In genomic region chr7:67301667-67302066, GRCh38 we compare ENCODE assay signal across 8 cellular contexts.
DNase-seq lines count a peak whose midpoint lies in the region; ATAC-seq and TF ChIP-seq lines count a peak whose summit lies in the region.

No MANE protein-coding gene starts in this region.

- H3K9me3 Mint-ChIP-seq in GM23338 (no peaks in the 10 kb centered on the region), WTC11 (no peaks in the 10 kb centered on the region)

- H3K4me3 Mint-ChIP-seq in GM23338 = peak overlapping the region; percentile 92
- H3K4me3 Mint-ChIP-seq in WTC11 = peak overlapping the region; percentile 86

- no peaks in the 10 kb centered on the region; the same call in 1 of the 2 replicates for H4K20me1 ChIP-seq in GM23338 (replicated peaks; ENCODE audit: insufficient read depth)

- TF ChIP-seq CTCF in GM23338 (conservative IDR thresholded peaks at IDR 0.05; ENCODE audit: low read depth in 2 of 2) (no peak), WTC11 (IDR thresholded peaks at IDR 0.05) (no peak)

- no peaks in the 10 kb centered on the region for H3K9me3 ChIP-seq in skeletal muscle tissue (ENCODE audit: control insufficient read depth in 3 of 3, low read length in 3 of 3)

- H3K9me2 ChIP-seq in GM23338 (ENCODE audit: insufficient read depth) = no peaks in the 10 kb centered on the region

- CTCF ChIA-PET in WTC11 (lab: Charles Lee) = interaction anchor here (0.5 to 2.6 kb wide), 10 partner anchors 12 to 975 kb away, joined by 3 to 10 read pairs (median 3); no protein-coding TSS in a partner anchor

- DNase-seq in GM23338 (ENCODE audit: low spot score) (peak; percentile 3), WTC11 (ENCODE audit: low spot score) (no peak), left ventricle myocardium superior (peak; percentile 34), COLO668 (lab: John Stamatoyannopoulos, UW; ENCODE audit: unreplicated experiment) (no peak), GM03348 (ENCODE audit: low spot score) (no peak)

- H3K4me2 ChIP-seq in GM23338 = peak overlapping the region; percentile 76

- H2AFZ ChIP-seq in GM23338 = no peak overlapping the region

- H3K36me3 ChIP-seq in GM23338 (ENCODE audit: insufficient read depth) = peaks cover 8% of the 10 kb centered on the region
- H3K36me3 ChIP-seq in skeletal muscle tissue (ENCODE audit: control insufficient read depth in 3 of 3, insufficient read depth in 3 of 3, low read length in 3 of 3) = peaks cover 0 to 2% (median 2%) of the 10 kb centered on the region in 3 donors

- H3K27ac Mint-ChIP-seq in GM23338 = no peak overlapping the region; the same call in 1 of the 2 replicates
- H3K27ac Mint-ChIP-seq in WTC11 = no peak overlapping the region; the same call in 1 of the 2 replicates

- ATAC-seq in GM23338 (no peak), WTC11 (no peak), left ventricle myocardium superior (no peak), HG03457 (IDR thresholded peaks at IDR 0.05; ENCODE audit: unreplicated experiment) (no peak), HG03045 (IDR thresholded peaks at IDR 0.05; ENCODE audit: unreplicated experiment) (no peak)

- H3K4me3 ChIP-seq in GM23338 (peak overlapping the region; percentile 79), skeletal muscle tissue (ENCODE audit: low read length in 3 of 3) (peak overlapping the region; percentile 89 to 92 (median 91))

- peaks cover 36% of the 10 kb centered on the region for H3K79me2 ChIP-seq in GM23338 (replicated peaks; ENCODE audit: insufficient read depth)

- H3K4me1 ChIP-seq in GM23338 (ENCODE audit: insufficient read depth) (no peaks in the 10 kb centered on the region), skeletal muscle tissue (ENCODE audit: control insufficient read depth in 3 of 3, insufficient read depth in 3 of 3, low read length in 3 of 3) (peaks cover 7 to 18% (median 14%) of the 10 kb centered on the region in 3 donors)

- H3K27me3 Mint-ChIP-seq in GM23338 (ENCODE audit: insufficient read depth, low read depth, poor library complexity) (peaks cover 7% of the 10 kb centered on the region), WTC11 (ENCODE audit: low read depth) (peaks cover 3% of the 10 kb centered on the region; the same call in 1 of the 2 replicates)

- POLR2A ChIA-PET in WTC11 (lab: Charles Lee) = interaction anchor here (0.6 to 1.0 kb wide), 3 partner anchors 49 to 306 kb away, joined by 3 to 4 read pairs (median 4); partner anchors contain the start of gene SBDS

- H3K36me3 Mint-ChIP-seq in GM23338 (ENCODE audit: low read depth) = peaks cover 15% of the 10 kb centered on the region; the same call in 2 of the 3 replicates
- peaks cover 7% of the 10 kb centered on the region for H3K36me3 Mint-ChIP-seq in WTC11

- H3K27ac ChIP-seq in GM23338 (ENCODE audit: low read depth) = peak overlapping the region; percentile 93
- peak overlapping the region; percentile 94 for H3K27ac ChIP-seq in skeletal muscle tissue (ENCODE audit: low read depth, low read length)

- H3K4me1 Mint-ChIP-seq in GM23338 (peaks cover 3% of the 10 kb centered on the region; the same call in 2 of the 3 replicates), WTC11 (peaks cover 4% of the 10 kb centered on the region)

- intact Hi-C loops in left ventricle myocardium superior (cut with micrococcal nuclease) = no loop called here

- no peaks in the 10 kb centered on the region for H3F3A ChIP-seq in GM23338 (replicated peaks; ENCODE audit: low read depth)

- H3K27me3 ChIP-seq in GM23338 (ENCODE audit: insufficient read depth) = no peaks in the 10 kb centered on the region
- H3K27me3 ChIP-seq in skeletal muscle tissue (ENCODE audit: control insufficient read depth in 3 of 3, insufficient read depth in 3 of 3, low read length in 3 of 3) = no peaks in the 10 kb centered on the region

- peak overlapping the region; percentile 93 to 96 (median 95) for H3K9ac ChIP-seq in skeletal muscle tissue (ENCODE audit: low read depth in 1 of 3, low read length in 3 of 3)

TF ChIP-seq in GM23338, 12 proteins besides CTCF, POLR2A, EP300 and RAD21 (continues in another document):
- TF ChIP-seq POLR2AphosphoS5 (IDR thresholded peaks at IDR 0.05; ENCODE audit: low read depth) (no peak), REST (IDR thresholded peaks at IDR 0.05; ENCODE audit: unreplicated experiment) (no peak), NANOG (IDR thresholded peaks at IDR 0.05; ENCODE audit: borderline replicate concordance) (no peak), ETS1 (IDR thresholded peaks at IDR 0.05) (no peak), ZNF331 (CRISPR knock-in tag; IDR thresholded peaks at IDR 0.05; ENCODE audit: low read depth) (no peak), EZH2phosphoT487 (IDR thresholded peaks at IDR 0.05; ENCODE audit: unreplicated experiment) (no peak)

TF ChIP-seq in WTC11, 78 proteins besides CTCF, POLR2A, EP300 and RAD21 (continues in another document):
- TF ChIP-seq KAT7 (CRISPR knock-in tag; IDR thresholded peaks at IDR 0.05; ENCODE audit: borderline replicate concordance) = no peak
- TF ChIP-seq NFYB (CRISPR knock-in tag; conservative IDR thresholded peaks at IDR 0.05; ENCODE audit: low read depth) = no peak
- no peak for TF ChIP-seq ATF6 (CRISPR knock-in tag; IDR thresholded peaks at IDR 0.05)
- TF ChIP-seq SOX15 (CRISPR knock-in tag; IDR thresholded peaks at IDR 0.05) = no peak
- no peak for TF ChIP-seq MLX (CRISPR knock-in tag; IDR thresholded peaks at IDR 0.05)
- TF ChIP-seq ARID4B (CRISPR knock-in tag; IDR thresholded peaks at IDR 0.05; ENCODE audit: borderline replicate concordance) = no peak
- TF ChIP-seq STAT6 (CRISPR knock-in tag; conservative IDR thresholded peaks at IDR 0.05; ENCODE audit: low read depth) = no peak
- no peak for TF ChIP-seq CBFB (CRISPR knock-in tag; IDR thresholded peaks at IDR 0.05; ENCODE audit: low read depth)

Comparison
In these comparisons a context has a peak if more than half of its experiments do, and no peak if none do; other contexts are left out.
1. DNase-seq: peak in GM23338 (single experiment) and left ventricle myocardium superior (single experiment); none in WTC11 (single experiment), COLO668 (single experiment) and GM03348 (single experiment).